ENCODE assay signal across 9 cellular contexts in the genomic region with DNA sequence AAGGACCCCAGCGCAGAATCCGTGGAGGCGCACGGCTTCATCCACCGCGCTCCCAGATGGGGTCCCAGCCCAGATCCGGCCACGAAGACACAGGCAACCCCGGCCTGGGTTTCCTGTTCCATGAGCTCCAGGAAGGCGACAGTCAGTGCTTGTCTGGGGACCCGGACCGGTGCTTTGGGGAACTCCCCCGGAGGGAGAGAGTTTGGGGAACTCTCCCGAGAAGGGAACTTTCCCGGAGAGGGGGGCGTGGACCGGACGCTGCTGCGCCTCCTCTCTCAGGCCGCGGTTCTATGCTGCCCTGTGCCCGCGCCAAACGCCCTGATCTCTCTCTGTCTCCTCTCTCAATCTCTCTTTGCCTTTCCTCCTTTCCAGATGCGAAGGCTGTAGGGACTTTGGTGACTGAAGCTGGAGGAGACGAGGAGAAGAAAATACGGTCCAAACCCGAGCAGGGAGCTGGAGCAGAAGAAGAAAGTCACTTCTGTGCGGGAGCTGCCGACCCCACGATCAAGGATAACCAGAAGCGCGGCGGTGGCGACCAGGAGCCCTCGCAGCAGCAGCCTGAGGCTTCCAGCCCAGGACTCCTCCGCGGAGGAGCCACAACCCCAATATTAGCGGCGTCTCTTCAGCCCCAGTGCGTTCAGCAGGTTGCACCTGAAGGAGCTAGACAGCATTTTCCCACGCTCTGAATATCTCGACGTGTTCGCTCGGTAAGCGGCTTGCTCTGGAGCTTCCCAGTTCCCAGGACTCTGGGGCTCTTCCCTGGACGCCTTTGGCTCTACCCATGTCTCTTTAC. TPM values are rescaled to one million over a fixed set of nuclear protein-coding genes. Genes with fewer than 3 reads are reported as not detected.
DNase-seq lines count a peak whose midpoint lies in the region; ATAC-seq, FAIRE-seq and TF ChIP-seq lines count a peak whose summit lies in the region.
"Had no signal": no experiment of that assay in that cellular context is flagged by ENCODE, and none has a peak within 500 bp of the region (broad histone marks: within the 10 kb centered on the region; RNA-seq: fewer than 3 reads in every experiment).

No MANE protein-coding gene starts in this region.

- DNase-seq in D341Med (ENCODE audit: low spot score) = peak; percentile 35
- DNase-seq in HAP-1 (ENCODE audit: low spot score in 2 of 2) = peak in 1 of 2 experiments; percentile 49
- DNase-seq in breast epithelium (ENCODE audit: low spot score in 2 of 2) = no peak
- no peak for DNase-seq in natural killer cell treated with Interleukin-12 subunit alpha and Interleukin-12 subunit beta and Interleukin-15 and Interleukin-18, amount 100 ng/mL, for 72 hours (ENCODE audit: low spot score)
- no peak for DNase-seq in KBM-7
- no peak for DNase-seq in urothelium cell line (ENCODE audit: low spot score)

- H3K36me3 Mint-ChIP-seq in natural killer cell treated with Interleukin-12 subunit alpha and Interleukin-12 subunit beta and Interleukin-15 and Interleukin-18, amount 100 ng/mL, for 72 hours = no peaks in the 10 kb centered on the region

- H3K4me1 ChIP-seq in HAP-1 = peaks cover 23% of the 10 kb centered on the region
- no peaks in the 10 kb centered on the region for H3K4me1 ChIP-seq in breast epithelium

- peak overlapping the region; percentile 25 for H3K4me3 Mint-ChIP-seq in natural killer cell treated with Interleukin-12 subunit alpha and Interleukin-12 subunit beta and Interleukin-15 and Interleukin-18, amount 100 ng/mL, for 72 hours

- H3K4me1 Mint-ChIP-seq in natural killer cell treated with Interleukin-12 subunit alpha and Interleukin-12 subunit beta and Interleukin-15 and Interleukin-18, amount 100 ng/mL, for 72 hours (ENCODE audit: low read depth in 2 of 2) = peaks cover 0 to 8% of the 10 kb centered on the region in 2 donors

- ATAC-seq in natural killer cell treated with Interleukin-12 subunit alpha and Interleukin-12 subunit beta and Interleukin-15 and Interleukin-18, amount 100 ng/mL, for 72 hours = peak in 1 of 2 donors; percentile 59
- no peak for ATAC-seq in GM19023 (IDR thresholded peaks at IDR 0.05; ENCODE audit: unreplicated experiment)
- no peak for ATAC-seq in HG02852 (IDR thresholded peaks at IDR 0.05; ENCODE audit: unreplicated experiment)

- H3K27me3 Mint-ChIP-seq in natural killer cell treated with Interleukin-12 subunit alpha and Interleukin-12 subunit beta and Interleukin-15 and Interleukin-18, amount 100 ng/mL, for 72 hours = peaks cover 18 to 43% of the 10 kb centered on the region in 2 donors

- H3K27me3 ChIP-seq in HAP-1 (ENCODE audit: low read depth) (no peaks in the 10 kb centered on the region; the same call in 1 of the 2 replicates), breast epithelium (peaks cover 0 to 86% of the 10 kb centered on the region in 2 donors)

- TF ChIP-seq CTCF in breast epithelium (IDR thresholded peaks at IDR 0.05) = no peak

- no peak overlapping the region for H3K27ac Mint-ChIP-seq in natural killer cell treated with Interleukin-12 subunit alpha and Interleukin-12 subunit beta and Interleukin-15 and Interleukin-18, amount 100 ng/mL, for 72 hours

- H3K36me3 ChIP-seq in HAP-1 (replicated peaks) = no peaks in the 10 kb centered on the region
- no peaks in the 10 kb centered on the region for H3K36me3 ChIP-seq in breast epithelium

- no peak overlapping the region for H3K27ac ChIP-seq in breast epithelium

- no peak for TF ChIP-seq POLR2A in breast epithelium (IDR thresholded peaks at IDR 0.05)

- no peak for FAIRE-seq in urothelium cell line (lab: Jason Lieb, UNC)
- FAIRE-seq: colon had no signal

- intact Hi-C loops in breast epithelium (cut with DNase I; ENCODE audit: low total_unique reads) = no loop called here

- no peaks in the 10 kb centered on the region for H3K9me3 ChIP-seq in HAP-1
- no peaks in the 10 kb centered on the region for H3K9me3 ChIP-seq in breast epithelium

- H3K9me3 Mint-ChIP-seq in natural killer cell treated with Interleukin-12 subunit alpha and Interleukin-12 subunit beta and Interleukin-15 and Interleukin-18, amount 100 ng/mL, for 72 hours = no peaks in the 10 kb centered on the region

- in situ Hi-C loops in HAP-1 (cut with MboI; ENCODE audit: low sequenced_read_pairs) (no loop called here), KBM-7 (cut with MboI; ENCODE audit: low pct_unique_long_range_greater_than_20kb, low sequenced_read_pairs) (loop anchor here (25.0 kb wide), 1 partner anchor 221 kb away; no protein-coding TSS in a partner anchor)

- H3K4me3 ChIP-seq in HAP-1 = peak overlapping the region; percentile 43
- H3K4me3 ChIP-seq in breast epithelium = peak overlapping the region; percentile 17 to 55 (median 37)

RNA-seq across cellular contexts. Expression of a gene that starts 47.6 kb away (rescaled TPM):
- 1 to 10 TPM; 6.4 to 7.3 (median 6.9) TPM for total RNA-seq in breast epithelium
- 1 to 10 TPM; 7.3 to 8.7 TPM for total RNA-seq in natural killer cell treated with Interleukin-12 subunit alpha and Interleukin-12 subunit beta and Interleukin-15 and Interleukin-18, amount 100 ng/mL, for 72 hours
